2 cellular contexts compared by ENCODE assay signal in genomic region chr17:17495448-17496188, GRCh38.
TF ChIP-seq lines count a peak whose summit lies in the region.

No MANE protein-coding gene starts in this region.

TF ChIP-seq in SK-N-SH, 30 proteins besides CTCF, POLR2A, EP300 and RAD21 (continued from another document):
- TF ChIP-seq, protein P1, sequence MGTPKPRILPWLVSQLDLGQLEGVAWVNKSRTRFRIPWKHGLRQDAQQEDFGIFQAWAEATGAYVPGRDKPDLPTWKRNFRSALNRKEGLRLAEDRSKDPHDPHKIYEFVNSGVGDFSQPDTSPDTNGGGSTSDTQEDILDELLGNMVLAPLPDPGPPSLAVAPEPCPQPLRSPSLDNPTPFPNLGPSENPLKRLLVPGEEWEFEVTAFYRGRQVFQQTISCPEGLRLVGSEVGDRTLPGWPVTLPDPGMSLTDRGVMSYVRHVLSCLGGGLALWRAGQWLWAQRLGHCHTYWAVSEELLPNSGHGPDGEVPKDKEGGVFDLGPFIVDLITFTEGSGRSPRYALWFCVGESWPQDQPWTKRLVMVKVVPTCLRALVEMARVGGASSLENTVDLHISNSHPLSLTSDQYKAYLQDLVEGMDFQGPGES (IDR thresholded peaks at IDR 0.05; ENCODE audit: low read depth, low read length) = no peak
- no peak for TF ChIP-seq RFX5 (IDR thresholded peaks at IDR 0.05; ENCODE audit: low read length)
- TF ChIP-seq NRF1 (IDR thresholded peaks at IDR 0.05; ENCODE audit: low read depth, low read length) = no peak
- no peak for TF ChIP-seq JUND (IDR thresholded peaks at IDR 0.05)
- TF ChIP-seq TAF1 (IDR thresholded peaks at IDR 0.05; ENCODE audit: borderline replicate concordance, low read depth, low read length) = no peak
- no peak for TF ChIP-seq MAX (IDR thresholded peaks at IDR 0.05; ENCODE audit: low read depth)
- TF ChIP-seq YY1 (IDR thresholded peaks at IDR 0.05; ENCODE audit: low read depth) = no peak
- TF ChIP-seq GABPA (IDR thresholded peaks at IDR 0.05; ENCODE audit: low read depth) = no peak
- TF ChIP-seq MXI1 (IDR thresholded peaks at IDR 0.05; ENCODE audit: low read depth, low read length) = no peak
- no peak for TF ChIP-seq PBX3 (IDR thresholded peaks at IDR 0.05)

TF ChIP-seq in SK-N-SH treated with all-trans-retinoic acid at 6 μM for 48 hours, 23 proteins besides CTCF, POLR2A, EP300 and RAD21 (continued from another document):
- TF ChIP-seq CSRNP3 (CRISPR knock-in tag; IDR thresholded peaks at IDR 0.05) (no peak), PPARA (CRISPR knock-in tag; IDR thresholded peaks at IDR 0.05; ENCODE audit: borderline replicate concordance) (no peak), ZNF70 (CRISPR knock-in tag; IDR thresholded peaks at IDR 0.05) (no peak), ZNF565 (CRISPR knock-in tag; conservative IDR thresholded peaks at IDR 0.05; ENCODE audit: low read depth) (no peak), ESRRG (CRISPR knock-in tag; IDR thresholded peaks at IDR 0.05) (no peak), GLIS3 (CRISPR knock-in tag; IDR thresholded peaks at IDR 0.05) (no peak), ARNTL (CRISPR knock-in tag; IDR thresholded peaks at IDR 0.05; ENCODE audit: borderline replicate concordance, low read depth) (no peak), SNAI2 (CRISPR knock-in tag; IDR thresholded peaks at IDR 0.05) (no peak), CSDC2 (CRISPR knock-in tag; IDR thresholded peaks at IDR 0.05) (no peak), OSR1 (CRISPR knock-in tag; IDR thresholded peaks at IDR 0.05) (no peak), TOX (CRISPR knock-in tag; IDR thresholded peaks at IDR 0.05; ENCODE audit: borderline replicate concordance) (no peak), ISL1 (CRISPR knock-in tag; IDR thresholded peaks at IDR 0.05) (no peak), ZC3H10 (CRISPR knock-in tag; IDR thresholded peaks at IDR 0.05) (no peak)
- TF ChIP-seq, protein P2, sequence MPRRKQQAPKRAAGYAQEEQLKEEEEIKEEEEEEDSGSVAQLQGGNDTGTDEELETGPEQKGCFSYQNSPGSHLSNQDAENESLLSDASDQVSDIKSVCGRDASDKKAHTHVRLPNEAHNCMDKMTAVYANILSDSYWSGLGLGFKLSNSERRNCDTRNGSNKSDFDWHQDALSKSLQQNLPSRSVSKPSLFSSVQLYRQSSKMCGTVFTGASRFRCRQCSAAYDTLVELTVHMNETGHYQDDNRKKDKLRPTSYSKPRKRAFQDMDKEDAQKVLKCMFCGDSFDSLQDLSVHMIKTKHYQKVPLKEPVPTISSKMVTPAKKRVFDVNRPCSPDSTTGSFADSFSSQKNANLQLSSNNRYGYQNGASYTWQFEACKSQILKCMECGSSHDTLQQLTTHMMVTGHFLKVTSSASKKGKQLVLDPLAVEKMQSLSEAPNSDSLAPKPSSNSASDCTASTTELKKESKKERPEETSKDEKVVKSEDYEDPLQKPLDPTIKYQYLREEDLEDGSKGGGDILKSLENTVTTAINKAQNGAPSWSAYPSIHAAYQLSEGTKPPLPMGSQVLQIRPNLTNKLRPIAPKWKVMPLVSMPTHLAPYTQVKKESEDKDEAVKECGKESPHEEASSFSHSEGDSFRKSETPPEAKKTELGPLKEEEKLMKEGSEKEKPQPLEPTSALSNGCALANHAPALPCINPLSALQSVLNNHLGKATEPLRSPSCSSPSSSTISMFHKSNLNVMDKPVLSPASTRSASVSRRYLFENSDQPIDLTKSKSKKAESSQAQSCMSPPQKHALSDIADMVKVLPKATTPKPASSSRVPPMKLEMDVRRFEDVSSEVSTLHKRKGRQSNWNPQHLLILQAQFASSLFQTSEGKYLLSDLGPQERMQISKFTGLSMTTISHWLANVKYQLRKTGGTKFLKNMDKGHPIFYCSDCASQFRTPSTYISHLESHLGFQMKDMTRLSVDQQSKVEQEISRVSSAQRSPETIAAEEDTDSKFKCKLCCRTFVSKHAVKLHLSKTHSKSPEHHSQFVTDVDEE (CRISPR knock-in tag; IDR thresholded peaks at IDR 0.05) = no peak
TF ChIP-seq in SK-N-SH treated with all-trans-retinoic acid at 6 μM for 48 hours: peak in this region for 0.
